ENCODE assay signal across 1 cellular context in the genomic region with DNA sequence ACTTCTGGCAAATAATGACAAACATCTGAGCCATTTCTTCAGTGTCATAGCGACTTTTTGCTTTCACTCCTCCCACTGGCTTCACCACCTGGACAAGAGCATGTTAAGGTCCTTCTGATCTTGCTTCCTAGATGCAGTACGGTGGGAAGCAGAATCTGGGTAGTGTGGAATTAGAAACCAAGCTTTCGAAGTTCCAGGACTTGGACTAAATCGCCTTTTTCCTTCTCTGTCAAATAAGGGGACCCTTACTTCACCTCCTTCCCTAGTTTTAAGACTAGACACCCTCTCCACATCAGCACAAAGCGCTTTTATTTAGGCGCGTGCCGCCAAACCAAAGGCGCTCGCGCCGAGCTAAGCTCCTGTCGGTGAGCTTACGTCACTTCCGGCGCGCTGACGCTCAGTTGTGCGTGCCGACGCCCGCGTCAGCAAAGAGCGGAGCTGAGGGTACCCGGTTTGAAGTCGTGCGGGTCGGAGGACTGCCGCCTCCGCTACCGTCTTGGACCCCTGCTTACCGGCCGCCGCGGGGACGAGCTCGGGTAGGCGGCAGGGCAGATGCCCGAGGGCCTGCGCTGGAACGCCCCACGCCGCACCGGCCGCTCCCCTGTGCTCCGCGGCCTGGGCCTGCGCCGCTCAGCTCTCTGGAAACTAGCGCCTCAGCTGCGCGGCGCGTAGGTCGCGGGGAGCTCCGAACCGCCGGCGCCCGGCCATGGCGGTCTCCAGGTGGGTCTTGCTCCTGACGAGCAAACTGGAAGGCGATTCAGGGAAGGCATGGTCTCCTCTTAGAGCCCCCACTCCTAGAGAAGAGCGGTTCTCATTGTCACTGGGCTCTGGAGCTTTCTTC.
TF ChIP-seq lines count a peak whose summit lies in the region.

A gene (plus strand): TSS at position 400 of the 841 bp plus-strand sequence. CDS start 307 bp downstream, at position 707.

TF ChIP-seq in K562, 482 proteins besides CTCF, POLR2A, EP300 and RAD21 (continued from another document and continues in another):
- TF ChIP-seq, protein P1, sequence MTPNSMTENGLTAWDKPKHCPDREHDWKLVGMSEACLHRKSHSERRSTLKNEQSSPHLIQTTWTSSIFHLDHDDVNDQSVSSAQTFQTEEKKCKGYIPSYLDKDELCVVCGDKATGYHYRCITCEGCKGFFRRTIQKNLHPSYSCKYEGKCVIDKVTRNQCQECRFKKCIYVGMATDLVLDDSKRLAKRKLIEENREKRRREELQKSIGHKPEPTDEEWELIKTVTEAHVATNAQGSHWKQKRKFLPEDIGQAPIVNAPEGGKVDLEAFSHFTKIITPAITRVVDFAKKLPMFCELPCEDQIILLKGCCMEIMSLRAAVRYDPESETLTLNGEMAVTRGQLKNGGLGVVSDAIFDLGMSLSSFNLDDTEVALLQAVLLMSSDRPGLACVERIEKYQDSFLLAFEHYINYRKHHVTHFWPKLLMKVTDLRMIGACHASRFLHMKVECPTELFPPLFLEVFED (CRISPR knock-in tag; conservative IDR thresholded peaks at IDR 0.05) = no peak
- no peak for TF ChIP-seq ZNF444 (CRISPR knock-in tag; IDR thresholded peaks at IDR 0.05)
- TF ChIP-seq MIER1 (IDR thresholded peaks at IDR 0.05; ENCODE audit: low read depth) = no peak
- TF ChIP-seq, protein P2, sequence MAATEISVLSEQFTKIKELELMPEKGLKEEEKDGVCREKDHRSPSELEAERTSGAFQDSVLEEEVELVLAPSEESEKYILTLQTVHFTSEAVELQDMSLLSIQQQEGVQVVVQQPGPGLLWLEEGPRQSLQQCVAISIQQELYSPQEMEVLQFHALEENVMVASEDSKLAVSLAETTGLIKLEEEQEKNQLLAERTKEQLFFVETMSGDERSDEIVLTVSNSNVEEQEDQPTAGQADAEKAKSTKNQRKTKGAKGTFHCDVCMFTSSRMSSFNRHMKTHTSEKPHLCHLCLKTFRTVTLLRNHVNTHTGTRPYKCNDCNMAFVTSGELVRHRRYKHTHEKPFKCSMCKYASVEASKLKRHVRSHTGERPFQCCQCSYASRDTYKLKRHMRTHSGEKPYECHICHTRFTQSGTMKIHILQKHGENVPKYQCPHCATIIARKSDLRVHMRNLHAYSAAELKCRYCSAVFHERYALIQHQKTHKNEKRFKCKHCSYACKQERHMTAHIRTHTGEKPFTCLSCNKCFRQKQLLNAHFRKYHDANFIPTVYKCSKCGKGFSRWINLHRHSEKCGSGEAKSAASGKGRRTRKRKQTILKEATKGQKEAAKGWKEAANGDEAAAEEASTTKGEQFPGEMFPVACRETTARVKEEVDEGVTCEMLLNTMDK (IDR thresholded peaks at IDR 0.05; ENCODE audit: borderline replicate concordance, insufficient read depth, low read depth, low read length, poor library complexity, severe bottlenecking) = no peak
- TF ChIP-seq NFYB (IDR thresholded peaks at IDR 0.05; ENCODE audit: extremely low read depth, insufficient read length) = no peak
- no peak for TF ChIP-seq ZBED1 (IDR thresholded peaks at IDR 0.05)
- TF ChIP-seq, protein P3, sequence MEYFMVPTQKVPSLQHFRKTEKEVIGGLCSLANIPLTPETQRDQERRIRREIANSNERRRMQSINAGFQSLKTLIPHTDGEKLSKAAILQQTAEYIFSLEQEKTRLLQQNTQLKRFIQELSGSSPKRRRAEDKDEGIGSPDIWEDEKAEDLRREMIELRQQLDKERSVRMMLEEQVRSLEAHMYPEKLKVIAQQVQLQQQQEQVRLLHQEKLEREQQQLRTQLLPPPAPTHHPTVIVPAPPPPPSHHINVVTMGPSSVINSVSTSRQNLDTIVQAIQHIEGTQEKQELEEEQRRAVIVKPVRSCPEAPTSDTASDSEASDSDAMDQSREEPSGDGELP (CRISPR knock-in tag; IDR thresholded peaks at IDR 0.05; ENCODE audit: borderline replicate concordance) = peak; percentile 66; the same call in 1 of the 2 replicates
- peak; percentile 61 for TF ChIP-seq EGR1 (conservative IDR thresholded peaks at IDR 0.05)
- TF ChIP-seq, protein P4, sequence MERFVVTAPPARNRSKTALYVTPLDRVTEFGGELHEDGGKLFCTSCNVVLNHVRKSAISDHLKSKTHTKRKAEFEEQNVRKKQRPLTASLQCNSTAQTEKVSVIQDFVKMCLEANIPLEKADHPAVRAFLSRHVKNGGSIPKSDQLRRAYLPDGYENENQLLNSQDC (CRISPR knock-in tag; IDR thresholded peaks at IDR 0.05) = no peak
- TF ChIP-seq ZNF212 (CRISPR knock-in tag; IDR thresholded peaks at IDR 0.05) = no peak
- TF ChIP-seq, protein P5, sequence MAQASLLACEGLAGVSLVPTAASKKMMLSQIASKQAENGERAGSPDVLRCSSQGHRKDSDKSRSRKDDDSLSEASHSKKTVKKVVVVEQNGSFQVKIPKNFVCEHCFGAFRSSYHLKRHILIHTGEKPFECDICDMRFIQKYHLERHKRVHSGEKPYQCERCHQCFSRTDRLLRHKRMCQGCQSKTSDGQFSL (CRISPR knock-in tag; IDR thresholded peaks at IDR 0.05) = no peak
- TF ChIP-seq, protein P5 (tag; IDR thresholded peaks at IDR 0.05) = no peak
- no peak for TF ChIP-seq POLR2AphosphoS2 (IDR thresholded peaks at IDR 0.05; ENCODE audit: low read length)
- TF ChIP-seq XRCC5 (IDR thresholded peaks at IDR 0.05; ENCODE audit: low read depth, low read length) = no peak
- TF ChIP-seq, protein P6, sequence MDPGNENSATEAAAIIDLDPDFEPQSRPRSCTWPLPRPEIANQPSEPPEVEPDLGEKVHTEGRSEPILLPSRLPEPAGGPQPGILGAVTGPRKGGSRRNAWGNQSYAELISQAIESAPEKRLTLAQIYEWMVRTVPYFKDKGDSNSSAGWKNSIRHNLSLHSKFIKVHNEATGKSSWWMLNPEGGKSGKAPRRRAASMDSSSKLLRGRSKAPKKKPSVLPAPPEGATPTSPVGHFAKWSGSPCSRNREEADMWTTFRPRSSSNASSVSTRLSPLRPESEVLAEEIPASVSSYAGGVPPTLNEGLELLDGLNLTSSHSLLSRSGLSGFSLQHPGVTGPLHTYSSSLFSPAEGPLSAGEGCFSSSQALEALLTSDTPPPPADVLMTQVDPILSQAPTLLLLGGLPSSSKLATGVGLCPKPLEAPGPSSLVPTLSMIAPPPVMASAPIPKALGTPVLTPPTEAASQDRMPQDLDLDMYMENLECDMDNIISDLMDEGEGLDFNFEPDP (CRISPR knock-in tag; IDR thresholded peaks at IDR 0.05) = no peak
- no peak for TF ChIP-seq RBM14 (IDR thresholded peaks at IDR 0.05; ENCODE audit: borderline replicate concordance, insufficient read depth, low read depth, low read length)
- TF ChIP-seq GATAD2B (IDR thresholded peaks at IDR 0.05; ENCODE audit: borderline replicate concordance) = peak; percentile 13; the same call in 1 of the 2 replicates
- no peak for TF ChIP-seq EHMT2 (IDR thresholded peaks at IDR 0.05)
- TF ChIP-seq, protein P7, sequence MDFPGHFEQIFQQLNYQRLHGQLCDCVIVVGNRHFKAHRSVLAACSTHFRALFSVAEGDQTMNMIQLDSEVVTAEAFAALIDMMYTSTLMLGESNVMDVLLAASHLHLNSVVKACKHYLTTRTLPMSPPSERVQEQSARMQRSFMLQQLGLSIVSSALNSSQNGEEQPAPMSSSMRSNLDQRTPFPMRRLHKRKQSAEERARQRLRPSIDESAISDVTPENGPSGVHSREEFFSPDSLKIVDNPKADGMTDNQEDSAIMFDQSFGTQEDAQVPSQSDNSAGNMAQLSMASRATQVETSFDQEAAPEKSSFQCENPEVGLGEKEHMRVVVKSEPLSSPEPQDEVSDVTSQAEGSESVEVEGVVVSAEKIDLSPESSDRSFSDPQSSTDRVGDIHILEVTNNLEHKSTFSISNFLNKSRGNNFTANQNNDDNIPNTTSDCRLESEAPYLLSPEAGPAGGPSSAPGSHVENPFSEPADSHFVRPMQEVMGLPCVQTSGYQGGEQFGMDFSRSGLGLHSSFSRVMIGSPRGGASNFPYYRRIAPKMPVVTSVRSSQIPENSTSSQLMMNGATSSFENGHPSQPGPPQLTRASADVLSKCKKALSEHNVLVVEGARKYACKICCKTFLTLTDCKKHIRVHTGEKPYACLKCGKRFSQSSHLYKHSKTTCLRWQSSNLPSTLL (IDR thresholded peaks at IDR 0.05) = no peak
- TF ChIP-seq, protein P8, sequence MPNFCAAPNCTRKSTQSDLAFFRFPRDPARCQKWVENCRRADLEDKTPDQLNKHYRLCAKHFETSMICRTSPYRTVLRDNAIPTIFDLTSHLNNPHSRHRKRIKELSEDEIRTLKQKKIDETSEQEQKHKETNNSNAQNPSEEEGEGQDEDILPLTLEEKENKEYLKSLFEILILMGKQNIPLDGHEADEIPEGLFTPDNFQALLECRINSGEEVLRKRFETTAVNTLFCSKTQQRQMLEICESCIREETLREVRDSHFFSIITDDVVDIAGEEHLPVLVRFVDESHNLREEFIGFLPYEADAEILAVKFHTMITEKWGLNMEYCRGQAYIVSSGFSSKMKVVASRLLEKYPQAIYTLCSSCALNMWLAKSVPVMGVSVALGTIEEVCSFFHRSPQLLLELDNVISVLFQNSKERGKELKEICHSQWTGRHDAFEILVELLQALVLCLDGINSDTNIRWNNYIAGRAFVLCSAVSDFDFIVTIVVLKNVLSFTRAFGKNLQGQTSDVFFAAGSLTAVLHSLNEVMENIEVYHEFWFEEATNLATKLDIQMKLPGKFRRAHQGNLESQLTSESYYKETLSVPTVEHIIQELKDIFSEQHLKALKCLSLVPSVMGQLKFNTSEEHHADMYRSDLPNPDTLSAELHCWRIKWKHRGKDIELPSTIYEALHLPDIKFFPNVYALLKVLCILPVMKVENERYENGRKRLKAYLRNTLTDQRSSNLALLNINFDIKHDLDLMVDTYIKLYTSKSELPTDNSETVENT (CRISPR knock-in tag; IDR thresholded peaks at IDR 0.05) = no peak
- TF ChIP-seq, protein P9, sequence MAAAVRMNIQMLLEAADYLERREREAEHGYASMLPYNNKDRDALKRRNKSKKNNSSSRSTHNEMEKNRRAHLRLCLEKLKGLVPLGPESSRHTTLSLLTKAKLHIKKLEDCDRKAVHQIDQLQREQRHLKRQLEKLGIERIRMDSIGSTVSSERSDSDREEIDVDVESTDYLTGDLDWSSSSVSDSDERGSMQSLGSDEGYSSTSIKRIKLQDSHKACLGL (CRISPR knock-in tag; IDR thresholded peaks at IDR 0.05; ENCODE audit: borderline replicate concordance, poor library complexity, severe bottlenecking) = no peak
- no peak for TF ChIP-seq HOXB6 (CRISPR knock-in tag; IDR thresholded peaks at IDR 0.05; ENCODE audit: borderline replicate concordance)
- TF ChIP-seq, protein P10, sequence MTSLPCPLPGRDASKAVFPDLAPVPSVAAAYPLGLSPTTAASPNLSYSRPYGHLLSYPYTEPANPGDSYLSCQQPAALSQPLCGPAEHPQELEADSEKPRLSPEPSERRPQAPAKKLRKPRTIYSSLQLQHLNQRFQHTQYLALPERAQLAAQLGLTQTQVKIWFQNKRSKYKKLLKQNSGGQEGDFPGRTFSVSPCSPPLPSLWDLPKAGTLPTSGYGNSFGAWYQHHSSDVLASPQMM (CRISPR knock-in tag; IDR thresholded peaks at IDR 0.05) = no peak
- peak; percentile 78 for TF ChIP-seq CTBP1 (IDR thresholded peaks at IDR 0.05; ENCODE audit: borderline replicate concordance)
- TF ChIP-seq, protein P11, sequence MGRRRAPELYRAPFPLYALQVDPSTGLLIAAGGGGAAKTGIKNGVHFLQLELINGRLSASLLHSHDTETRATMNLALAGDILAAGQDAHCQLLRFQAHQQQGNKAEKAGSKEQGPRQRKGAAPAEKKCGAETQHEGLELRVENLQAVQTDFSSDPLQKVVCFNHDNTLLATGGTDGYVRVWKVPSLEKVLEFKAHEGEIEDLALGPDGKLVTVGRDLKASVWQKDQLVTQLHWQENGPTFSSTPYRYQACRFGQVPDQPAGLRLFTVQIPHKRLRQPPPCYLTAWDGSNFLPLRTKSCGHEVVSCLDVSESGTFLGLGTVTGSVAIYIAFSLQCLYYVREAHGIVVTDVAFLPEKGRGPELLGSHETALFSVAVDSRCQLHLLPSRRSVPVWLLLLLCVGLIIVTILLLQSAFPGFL (CRISPR knock-in tag; IDR thresholded peaks at IDR 0.05) = no peak
- no peak for TF ChIP-seq SP1 (CRISPR knock-in tag; IDR thresholded peaks at IDR 0.05)
- TF ChIP-seq ELF2 (CRISPR knock-in tag; IDR thresholded peaks at IDR 0.05) = no peak
- TF ChIP-seq, protein P12, sequence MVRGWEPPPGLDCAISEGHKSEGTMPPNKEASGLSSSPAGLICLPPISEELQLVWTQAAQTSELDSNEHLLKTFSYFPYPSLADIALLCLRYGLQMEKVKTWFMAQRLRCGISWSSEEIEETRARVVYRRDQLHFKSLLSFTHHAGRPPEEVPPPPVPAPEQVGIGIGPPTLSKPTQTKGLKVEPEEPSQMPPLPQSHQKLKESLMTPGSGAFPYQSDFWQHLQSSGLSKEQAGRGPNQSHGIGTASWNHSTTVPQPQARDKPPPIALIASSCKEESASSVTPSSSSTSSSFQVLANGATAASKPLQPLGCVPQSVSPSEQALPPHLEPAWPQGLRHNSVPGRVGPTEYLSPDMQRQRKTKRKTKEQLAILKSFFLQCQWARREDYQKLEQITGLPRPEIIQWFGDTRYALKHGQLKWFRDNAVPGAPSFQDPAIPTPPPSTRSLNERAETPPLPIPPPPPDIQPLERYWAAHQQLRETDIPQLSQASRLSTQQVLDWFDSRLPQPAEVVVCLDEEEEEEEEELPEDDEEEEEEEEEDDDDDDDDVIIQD (CRISPR knock-in tag; IDR thresholded peaks at IDR 0.05) = no peak
- no peak for TF ChIP-seq NFE2 (IDR thresholded peaks at IDR 0.05; ENCODE audit: low read depth)
- no peak for TF ChIP-seq IFI16 (CRISPR knock-in tag; IDR thresholded peaks at IDR 0.05)
- no peak for TF ChIP-seq ZNF445 (CRISPR knock-in tag; IDR thresholded peaks at IDR 0.05; ENCODE audit: low read depth)
- no peak for TF ChIP-seq CBX2 (IDR thresholded peaks at IDR 0.05; ENCODE audit: insufficient read depth, low read length, poor library complexity, severe bottlenecking)
- no peak for TF ChIP-seq MEF2D (tag; conservative IDR thresholded peaks at IDR 0.05; ENCODE audit: low read depth)
- TF ChIP-seq CBX8 (IDR thresholded peaks at IDR 0.05; ENCODE audit: borderline replicate concordance, extremely low read depth, low read depth, low read length, poor library complexity, severe bottlenecking) = no peak
- TF ChIP-seq TEAD1 (CRISPR knock-in tag; IDR thresholded peaks at IDR 0.05) = peak in 1 of 2 experiments; percentile 79; a peak in 1 of 4 replicates
- TF ChIP-seq POLR3G (IDR thresholded peaks at IDR 0.05; ENCODE audit: extremely low read depth, insufficient read length, insufficient replicate concordance) = no peak
- 0 out of 2 replicates have a peak, but pooled peaks have one; percentile 52 for TF ChIP-seq FOXP1 (CRISPR knock-in tag; IDR thresholded peaks at IDR 0.05)
- TF ChIP-seq ZNF224 (CRISPR knock-in tag; IDR thresholded peaks at IDR 0.05) = no peak
- TF ChIP-seq, protein P13, sequence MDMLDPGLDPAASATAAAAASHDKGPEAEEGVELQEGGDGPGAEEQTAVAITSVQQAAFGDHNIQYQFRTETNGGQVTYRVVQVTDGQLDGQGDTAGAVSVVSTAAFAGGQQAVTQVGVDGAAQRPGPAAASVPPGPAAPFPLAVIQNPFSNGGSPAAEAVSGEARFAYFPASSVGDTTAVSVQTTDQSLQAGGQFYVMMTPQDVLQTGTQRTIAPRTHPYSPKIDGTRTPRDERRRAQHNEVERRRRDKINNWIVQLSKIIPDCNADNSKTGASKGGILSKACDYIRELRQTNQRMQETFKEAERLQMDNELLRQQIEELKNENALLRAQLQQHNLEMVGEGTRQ (CRISPR knock-in tag; IDR thresholded peaks at IDR 0.05) = no peak
- TF ChIP-seq ZNF780A (CRISPR knock-in tag; IDR thresholded peaks at IDR 0.05) = no peak
- no peak for TF ChIP-seq PRPF4 (IDR thresholded peaks at IDR 0.05; ENCODE audit: insufficient read depth, low read depth, low read length, poor library complexity, severe bottlenecking)
- no peak for TF ChIP-seq ZSCAN29 (IDR thresholded peaks at IDR 0.05)
- no peak for TF ChIP-seq CHD4 (IDR thresholded peaks at IDR 0.05; ENCODE audit: insufficient read depth, insufficient replicate concordance, low read depth, low read length, poor library complexity, severe bottlenecking)
- TF ChIP-seq KLF16 (IDR thresholded peaks at IDR 0.05) = no peak
- TF ChIP-seq ZC3H8 (IDR thresholded peaks at IDR 0.05) = no peak
